ENCODE assay signal across 20 cellular contexts in the genomic region with DNA sequence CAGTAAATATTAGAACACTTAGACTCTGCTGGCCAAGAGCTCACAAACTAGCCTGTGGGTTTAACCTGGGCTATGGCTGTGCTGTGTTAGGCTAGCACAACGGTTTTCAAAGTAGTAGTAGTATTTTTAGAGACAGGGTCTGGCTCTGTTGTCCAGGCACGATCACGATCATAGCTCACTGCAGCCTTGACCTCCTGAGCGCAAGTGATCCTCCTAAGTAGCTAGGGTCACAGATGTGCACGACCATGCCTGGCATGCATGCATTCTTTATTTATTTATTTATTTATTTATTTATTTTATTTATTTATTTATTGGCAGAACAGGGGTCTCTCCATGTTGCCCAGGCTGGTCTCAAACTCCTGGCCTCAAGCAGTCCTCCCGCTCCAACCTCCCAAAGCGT. TPM values are rescaled to one million over a fixed set of nuclear protein-coding genes. Genes with fewer than 3 reads are reported as not detected.
DNase-seq lines count a peak whose midpoint lies in the region; ATAC-seq, FAIRE-seq and TF ChIP-seq lines count a peak whose summit lies in the region.
"Had no signal": no experiment of that assay in that cellular context is flagged by ENCODE, and none has a peak within 500 bp of the region (broad histone marks: within the 10 kb centered on the region; RNA-seq: fewer than 3 reads in every experiment).

No MANE protein-coding gene starts in this region.

- BruUV-seq in GM12878 (replicated peaks; lab: Mats Ljungman, UMichigan), result no TSS peak

- no peaks in the 10 kb centered on the region for H3K9me3 Mint-ChIP-seq in activated T-cell treated with anti-CD3 and anti-CD28 coated beads, Interleukin-2, amount 50 U/mL, for 24 hours
- no peaks in the 10 kb centered on the region; the same call in 2 of the 3 replicates for H3K9me3 Mint-ChIP-seq in GM23338
- H3K9me3 Mint-ChIP-seq: activated naive CD4-positive, alpha-beta T cell treated with anti-CD3 and anti-CD28 coated beads, Interleukin-2, amount 50 U/mL, for 24 hours; CD8-positive, alpha-beta T cell had no signal

- H3K4me1 Mint-ChIP-seq in activated T-cell treated with anti-CD3 and anti-CD28 coated beads, Interleukin-2, amount 50 U/mL, for 24 hours (ENCODE audit: low read depth), result peaks cover 13% of the 10 kb centered on the region
- peaks cover 35% of the 10 kb centered on the region for H3K4me1 Mint-ChIP-seq in GM23338

- no peak for TF ChIP-seq POLR2A in GM12878 (IDR thresholded peaks at IDR 0.05; ENCODE audit: low read depth, low read length)

- H2AFZ ChIP-seq in GM23338 (no peak overlapping the region), GM12878 (ENCODE audit: control insufficient read depth, low read depth, low read length) (no peak overlapping the region), osteoblast (ENCODE audit: low read length) (no peak overlapping the region)

- H3K4me1 ChIP-seq in GM23338 (ENCODE audit: insufficient read depth), result peaks cover 19% of the 10 kb centered on the region
- H3K4me1 ChIP-seq in GM12878 (ENCODE audit: control insufficient read depth, insufficient read depth, low read length), result no peaks in the 10 kb centered on the region
- H3K4me1 ChIP-seq in osteoblast (ENCODE audit: insufficient read depth, low read length), result peaks cover 13% of the 10 kb centered on the region

- H3K9me2 ChIP-seq in GM23338 (ENCODE audit: insufficient read depth), result no peaks in the 10 kb centered on the region

- ATAC-seq in GM23338 (no peak), GM12878 (no peak)

- 82% methylated on average over 7 of the region's 7 CpGs for WGBS in GM12878 (ENCODE audit: insufficient coverage, insufficient replicate concordance, low lambda C conversion rate, missing lambda C conversion rate)

- H3K36me3 ChIP-seq in GM23338 (ENCODE audit: insufficient read depth) (0 out of 2 replicates have a peak, but pooled peaks cover under 1% of the 10 kb centered on the region), GM12878 (ENCODE audit: control insufficient read depth in 2 of 2, insufficient read depth in 2 of 2, low read length in 1 of 2) (peaks cover 13 to 21% of the 10 kb centered on the region in 2 experiments; a peak in 3 of 4 replicates), osteoblast (ENCODE audit: insufficient read depth, low read length) (peaks cover 39% of the 10 kb centered on the region)

- H3K4me2 ChIP-seq in GM23338 (peak overlapping the region; percentile 1; the same call in 1 of the 2 replicates), GM12878 (ENCODE audit: control insufficient read depth, insufficient read depth) (no peak overlapping the region), osteoblast (ENCODE audit: insufficient read depth, low read length) (peak overlapping the region; percentile 50)

- POLR2A ChIA-PET in GM12878 (lab: Charles Lee), result interaction anchor here (0.7 to 1.9 kb wide), 7 partner anchors 9 to 275 kb away, joined by 3 to 7 read pairs (median 4); partner anchors contain the start of gene LRRC59

- no peaks in the 10 kb centered on the region for H3F3A ChIP-seq in GM23338 (replicated peaks; ENCODE audit: low read depth)

- peak overlapping the region; percentile 77 for H3K27ac Mint-ChIP-seq in activated T-cell treated with anti-CD3 and anti-CD28 coated beads, Interleukin-2, amount 50 U/mL, for 24 hours
- H3K27ac Mint-ChIP-seq in GM23338, result no peak overlapping the region

- no peaks in the 10 kb centered on the region for H3K27me3 ChIP-seq in GM23338 (ENCODE audit: insufficient read depth)
- H3K27me3 ChIP-seq in GM12878 (replicated peaks in 1 of 2; ENCODE audit: control insufficient read depth in 2 of 2, insufficient read depth in 2 of 2, low read length in 1 of 2), result no peaks in the 10 kb centered on the region
- no peaks in the 10 kb centered on the region for H3K27me3 ChIP-seq in osteoblast (ENCODE audit: insufficient read depth, low read length)
- H3K27me3 ChIP-seq: dorsolateral prefrontal cortex, heart right ventricle, left lung, vagina had no signal

- H3K27ac ChIP-seq in GM23338 (ENCODE audit: low read depth) (no peak overlapping the region), GM12878 (ENCODE audit: control insufficient read depth, insufficient read depth) (no peak overlapping the region), osteoblast (ENCODE audit: low read depth, low read length) (no peak overlapping the region)
- H3K27ac ChIP-seq: left lung, vagina had no signal

- peaks cover 67% of the 10 kb centered on the region for H3K36me3 Mint-ChIP-seq in activated T-cell treated with anti-CD3 and anti-CD28 coated beads, Interleukin-2, amount 50 U/mL, for 24 hours (ENCODE audit: low read depth)
- H3K36me3 Mint-ChIP-seq in GM23338 (ENCODE audit: low read depth), result peaks cover 25% of the 10 kb centered on the region

- peak; percentile 21 for DNase-seq in activated T-cell treated with anti-CD3 and anti-CD28 coated beads, Interleukin-2, amount 50 U/mL, for 24 hours
- no peak for DNase-seq in activated T-cell treated with anti-CD3 and anti-CD28 coated beads, Interleukin-2, amount 50 U/mL, for 48 hours
- no peak for DNase-seq in GM23338 (ENCODE audit: low spot score)
- DNase-seq in GM12878 (ENCODE audit: low read depth, low spot score), result no peak
- DNase-seq in osteoblast (ENCODE audit: insufficient read length, low spot score, missing footprints), result peak; percentile 51
- no peak for DNase-seq in HT-29 (ENCODE audit: low spot score)
- no peak for DNase-seq in inferior parietal cortex (ENCODE audit: extremely low spot score)
- DNase-seq in SHP77 (lab: John Stamatoyannopoulos, UW), result no peak
- DNase-seq: DMS153, NCI-H1048, NCI-H187 treated with DMSO at 0.1 percent for 48 hours, NCI-H226 had no signal

- no peaks in the 10 kb centered on the region for H3K79me2 ChIP-seq in GM23338 (replicated peaks; ENCODE audit: insufficient read depth)
- no peaks in the 10 kb centered on the region; the same call in 1 of the 2 replicates for H3K79me2 ChIP-seq in GM12878 (ENCODE audit: control insufficient read depth, insufficient read depth, low read length)
- H3K79me2 ChIP-seq in osteoblast (ENCODE audit: insufficient read depth, low read length), result no peaks in the 10 kb centered on the region

- no peak overlapping the region for H3K4me3 Mint-ChIP-seq in activated T-cell treated with anti-CD3 and anti-CD28 coated beads, Interleukin-2, amount 50 U/mL, for 24 hours
- H3K4me3 Mint-ChIP-seq in GM23338, result no peak overlapping the region; the same call in 2 of the 3 replicates

- TF ChIP-seq EP300 in GM12878 (IDR thresholded peaks at IDR 0.05; ENCODE audit: borderline replicate concordance in 1 of 2, control insufficient read depth in 1 of 2, low read depth in 2 of 2, low read length in 2 of 2), result no peak

- CTCF ChIA-PET in GM12878 (lab: Yijun Ruan, JAX), result interaction anchor here (0.7 to 4.5 kb wide), 35 partner anchors 10 to 248 kb away, joined by 3 to 83 read pairs (median 6); partner anchors contain the start of genes EME1, LRRC59, MRPL27 and RSAD1

- in situ Hi-C loops in GM12878 (cut with MboI), result loop anchor here (5.0 kb wide), 1 partner anchor 50 kb away; no protein-coding TSS in a partner anchor

- H4K20me1 ChIP-seq in GM23338 (replicated peaks; ENCODE audit: insufficient read depth), result no peaks in the 10 kb centered on the region; the same call in 1 of the 2 replicates
- no peaks in the 10 kb centered on the region for H4K20me1 ChIP-seq in GM12878 (ENCODE audit: control insufficient read depth, insufficient read depth)
- H4K20me1 ChIP-seq in osteoblast (ENCODE audit: insufficient read depth, low read length), result peaks cover 19% of the 10 kb centered on the region

- H3K9me3 ChIP-seq in GM12878 (replicated peaks; ENCODE audit: control insufficient read depth, insufficient read depth, low read length) (no peaks in the 10 kb centered on the region), osteoblast (ENCODE audit: low read depth, low read length) (no peaks in the 10 kb centered on the region)
- H3K9me3 ChIP-seq: heart right ventricle, left lung, vagina had no signal

- SMC1A ChIA-PET in GM12878 (lab: Charles Lee; ENCODE audit: uncharacterized antibody, unreplicated experiment), result interaction anchor here (0.7 to 2.9 kb wide), 22 partner anchors 8 to 179 kb away, joined by 3 to 26 read pairs (median 4); partner anchors contain the start of genes LRRC59 and XYLT2

- no peak overlapping the region for H3K4me3 ChIP-seq in GM23338
- no peak overlapping the region for H3K4me3 ChIP-seq in GM12878
- H3K4me3 ChIP-seq in osteoblast (ENCODE audit: insufficient read depth, low read length), result no peak overlapping the region
- H3K4me3 ChIP-seq: heart right ventricle, left lung, vagina had no signal

- intact Hi-C loops in GM12878 (cut with micrococcal nuclease; ENCODE audit: unreplicated experiment), result loop anchor here (1.0 kb wide), 1 partner anchor 117 kb away; no protein-coding TSS in a partner anchor

- RAD21 ChIA-PET in GM12878 (lab: Charles Lee; ENCODE audit: unreplicated experiment), result interaction anchor here (0.9 to 3.0 kb wide), 12 partner anchors 14 to 162 kb away, joined by 3 to 32 read pairs (median 5); partner anchors contain the start of genes ACSF2, LRRC59, RSAD1 and XYLT2

- no peaks in the 10 kb centered on the region for H3K27me3 Mint-ChIP-seq in activated T-cell treated with anti-CD3 and anti-CD28 coated beads, Interleukin-2, amount 50 U/mL, for 24 hours
- H3K27me3 Mint-ChIP-seq in GM23338 (ENCODE audit: insufficient read depth, low read depth, poor library complexity), result peaks cover 12% of the 10 kb centered on the region
- H3K27me3 Mint-ChIP-seq: activated naive CD4-positive, alpha-beta T cell treated with anti-CD3 and anti-CD28 coated beads, Interleukin-2, amount 50 U/mL, for 24 hours; progenitor cell of endocrine pancreas had no signal

- FAIRE-seq in GM12878 (lab: Jason Lieb, UNC), result no peak
- FAIRE-seq: astrocyte had no signal

- TF ChIP-seq CTCF in GM23338 (conservative IDR thresholded peaks at IDR 0.05; ENCODE audit: low read depth in 2 of 2), result no peak
- TF ChIP-seq CTCF in GM12878 (IDR thresholded peaks at IDR 0.05 in 2 of 3, conservative IDR thresholded peaks at IDR 0.05 in 1 of 3; ENCODE audit: control insufficient read depth in 2 of 3, extremely low read depth in 1 of 3, insufficient read depth in 1 of 3, low read depth in 3 of 3, low read length in 3 of 3), result no peak
- TF ChIP-seq CTCF in osteoblast (IDR thresholded peaks at IDR 0.05; ENCODE audit: extremely low read depth, low read depth, low read length), result no peak

- no peak for TF ChIP-seq RAD21 in GM12878 (IDR thresholded peaks at IDR 0.05; ENCODE audit: insufficient read depth, low read depth, low read length)

- H3K9ac ChIP-seq in GM12878 (ENCODE audit: control insufficient read depth, insufficient read depth, low read length), result no peak overlapping the region

RNA-seq across cellular contexts. Expression of gene MRPL27, which starts 10.3 kb away (rescaled TPM):
- 74.3 and 98.5 TPM in 2 replicates for total RNA-seq in GM23338 (2014; rRNA removed; shearing (Covaris generic))
- polyA plus RNA-seq in GM23338 (2016; fragmentation: Nextera tagmentation; extraction: Ambion mirVana) (226 and 227 TPM in 2 replicates), GM12878 (2011; rRNA removed) (109 and 154 TPM in 2 replicates), GM12878 (2014; fragmentation: Illumina TruSeq; extraction: Trizol) (95.2 and 101 TPM in 2 replicates), GM12878 (2014; fragmentation: Nextera tagmentation; extraction: Ambion mirVana) (100 to 1,000 TPM; 380 to 390 TPM), GM12878 (2014; rRNA removed) (102 and 109 TPM in 2 replicates), GM12878 (2016; fragmentation: Nextera tagmentation; extraction: Ambion mirVana) (100 to 1,000 TPM; 224 to 244 TPM)
- 42.6 and 54.2 TPM in 2 replicates for total RNA-seq in GM12878 (2013; cell fraction: nucleolus; rRNA removed)
- total RNA-seq in GM12878 (2014; rRNA removed) (79.4 and 88.6 TPM in 2 replicates), GM12878 (2014; rRNA removed; fragmentation: Illumina TruSeq; extraction: Trizol) (104 TPM in 2 replicates), GM12878 (2021) (83.0 and 87.9 TPM in 2 replicates), osteoblast (54.2 and 55.7 TPM in 2 replicates)
- 68.9 TPM for polyA plus RNA-seq in GM12878 (2011; ENCODE audit: low read depth)
- polyA plus RNA-seq in GM12878 (2011; cell fraction: cytosol; rRNA removed), result 185 and 201 TPM in 2 replicates
- 74.8 and 78.7 TPM in 2 replicates for polyA plus RNA-seq in GM12878 (2011; cell fraction: nucleus; rRNA removed)
- polyA plus RNA-seq in GM12878 (2012), result 52.5 and 54.3 TPM in 2 replicates
- 80.9 and 89.4 TPM in 2 replicates for polyA minus RNA-seq in GM12878 (2011; rRNA and poly(A)+ RNA removed)
- polyA minus RNA-seq in GM12878 (2011; cell fraction: cytosol; rRNA and poly(A)+ RNA removed), result 18.0 and 19.5 TPM in 2 replicates
- 29.4 and 44.1 TPM in 2 replicates for polyA minus RNA-seq in GM12878 (2011; cell fraction: nucleus; rRNA and poly(A)+ RNA removed)
- 71.2 and 120 TPM in 2 replicates for total RNA-seq in HT-29 (2014; rRNA removed; shearing (Covaris generic))

RNA-seq across cellular contexts. Expression of gene EME1, which starts 10.4 kb away (rescaled TPM):
- total RNA-seq in GM23338 (2014; rRNA removed; shearing (Covaris generic)), result 5.9 and 15.9 TPM in 2 replicates
- polyA plus RNA-seq in GM23338 (2016; fragmentation: Nextera tagmentation; extraction: Ambion mirVana) (14.4 and 14.7 TPM in 2 replicates), GM12878 (2011; rRNA removed) (31.3 and 31.8 TPM in 2 replicates), GM12878 (2014; fragmentation: Illumina TruSeq; extraction: Trizol) (23.2 and 26.9 TPM in 2 replicates), GM12878 (2014; fragmentation: Nextera tagmentation; extraction: Ambion mirVana) (10 to 100 TPM; 13.8 to 16.7 TPM), GM12878 (2014; rRNA removed) (22.9 and 23.7 TPM in 2 replicates), GM12878 (2016; fragmentation: Nextera tagmentation; extraction: Ambion mirVana) (10 to 100 TPM; 32.6 to 40.5 TPM)
- total RNA-seq in GM12878 (2013; cell fraction: nucleolus; rRNA removed), result 21.7 and 26.6 TPM in 2 replicates
- total RNA-seq in GM12878 (2014; rRNA removed) (17.7 and 19.7 TPM in 2 replicates), GM12878 (2014; rRNA removed; fragmentation: Illumina TruSeq; extraction: Trizol) (18.1 and 20.6 TPM in 2 replicates), GM12878 (2021) (16.8 and 20.8 TPM in 2 replicates), osteoblast (0.59 and 0.72 TPM in 2 replicates)
- polyA plus RNA-seq in GM12878 (2011; ENCODE audit: low read depth), result 10.7 TPM
- 22.9 and 24.6 TPM in 2 replicates for polyA plus RNA-seq in GM12878 (2011; cell fraction: cytosol; rRNA removed)
- polyA plus RNA-seq in GM12878 (2011; cell fraction: nucleus; rRNA removed), result 95.0 and 154 TPM in 2 replicates
- 20.0 and 25.2 TPM in 2 replicates for polyA plus RNA-seq in GM12878 (2012)
- 14.3 and 16.9 TPM in 2 replicates for polyA minus RNA-seq in GM12878 (2011; rRNA and poly(A)+ RNA removed)
- polyA minus RNA-seq in GM12878 (2011; cell fraction: cytosol; rRNA and poly(A)+ RNA removed), result 4.4 and 5.9 TPM in 2 replicates
- 11.7 and 13.2 TPM in 2 replicates for polyA minus RNA-seq in GM12878 (2011; cell fraction: nucleus; rRNA and poly(A)+ RNA removed)
- 7.5 and 11.8 TPM in 2 replicates for total RNA-seq in HT-29 (2014; rRNA removed; shearing (Covaris generic))

RNA-seq across cellular contexts. Expression of gene XYLT2, which starts 16.7 kb away (rescaled TPM):
- 32.8 and 44.9 TPM in 2 replicates for total RNA-seq in GM23338 (2014; rRNA removed; shearing (Covaris generic))
- polyA plus RNA-seq in GM23338 (2016; fragmentation: Nextera tagmentation; extraction: Ambion mirVana) (14.0 and 14.2 TPM in 2 replicates), GM12878 (2011; rRNA removed) (7.6 and 17.0 TPM in 2 replicates), GM12878 (2014; fragmentation: Illumina TruSeq; extraction: Trizol) (1.9 and 5.8 TPM in 2 replicates), GM12878 (2014; fragmentation: Nextera tagmentation; extraction: Ambion mirVana) (1 to 10 TPM in 1 of 2 experiments, under 1 TPM in 1; 0.82 to 1.5 TPM), GM12878 (2014; rRNA removed) (15.3 and 17.9 TPM in 2 replicates), GM12878 (2016; fragmentation: Nextera tagmentation; extraction: Ambion mirVana) (10 to 100 TPM; 11.2 to 14.7 TPM)
- total RNA-seq in GM12878 (2013; cell fraction: nucleolus; rRNA removed), result 47.5 and 54.0 TPM in 2 replicates
- total RNA-seq in GM12878 (2014; rRNA removed) (19.0 and 20.6 TPM in 2 replicates), GM12878 (2014; rRNA removed; fragmentation: Illumina TruSeq; extraction: Trizol) (5.9 and 7.2 TPM in 2 replicates), GM12878 (2021) (19.0 and 20.1 TPM in 2 replicates), osteoblast (40.5 and 46.6 TPM in 2 replicates)
- polyA plus RNA-seq in GM12878 (2011; ENCODE audit: low read depth), result 3.8 TPM
- 16.8 and 25.9 TPM in 2 replicates for polyA plus RNA-seq in GM12878 (2011; cell fraction: cytosol; rRNA removed)
- 49.6 and 54.4 TPM in 2 replicates for polyA plus RNA-seq in GM12878 (2011; cell fraction: nucleus; rRNA removed)
- polyA plus RNA-seq in GM12878 (2012), result 10.1 and 10.7 TPM in 2 replicates
- polyA minus RNA-seq in GM12878 (2011; rRNA and poly(A)+ RNA removed), result 19.5 and 36.3 TPM in 2 replicates
- 15.2 and 16.1 TPM in 2 replicates for polyA minus RNA-seq in GM12878 (2011; cell fraction: cytosol; rRNA and poly(A)+ RNA removed)
- polyA minus RNA-seq in GM12878 (2011; cell fraction: nucleus; rRNA and poly(A)+ RNA removed), result 13.2 and 20.3 TPM in 2 replicates
- 34.6 and 40.0 TPM in 2 replicates for total RNA-seq in HT-29 (2014; rRNA removed; shearing (Covaris generic))

RNA-seq across cellular contexts. Expression of gene LRRC59, which starts 34.7 kb away (rescaled TPM):
- total RNA-seq in GM23338 (2014; rRNA removed; shearing (Covaris generic)), result 109 and 124 TPM in 2 replicates
- 46.4 and 47.1 TPM in 2 replicates for polyA plus RNA-seq in GM23338 (2016; fragmentation: Nextera tagmentation; extraction: Ambion mirVana)
- 44.7 and 47.5 TPM in 2 replicates for total RNA-seq in GM12878 (2013; cell fraction: nucleolus; rRNA removed)
- total RNA-seq in GM12878 (2014; rRNA removed), result 64.3 and 72.4 TPM in 2 replicates
- 49.2 and 54.2 TPM in 2 replicates for total RNA-seq in GM12878 (2014; rRNA removed; fragmentation: Illumina TruSeq; extraction: Trizol)
- 79.2 and 82.2 TPM in 2 replicates for total RNA-seq in GM12878 (2021)
- polyA plus RNA-seq in GM12878 (2011; ENCODE audit: low read depth), result 37.4 TPM
- polyA plus RNA-seq in GM12878 (2011; rRNA removed), result 34.1 and 53.4 TPM in 2 replicates
- 40.1 and 42.1 TPM in 2 replicates for polyA plus RNA-seq in GM12878 (2011; cell fraction: cytosol; rRNA removed)
- polyA plus RNA-seq in GM12878 (2011; cell fraction: nucleus; rRNA removed), result 34.9 and 44.1 TPM in 2 replicates
- 43.8 and 56.7 TPM in 2 replicates for polyA plus RNA-seq in GM12878 (2012)
- polyA plus RNA-seq in GM12878 (2014; fragmentation: Illumina TruSeq; extraction: Trizol), result 59.2 and 70.4 TPM in 2 replicates
- 10 to 100 TPM in 1 of 2 experiments, 1 to 10 TPM in 1; 8.8 to 17.9 TPM for polyA plus RNA-seq in GM12878 (2014; fragmentation: Nextera tagmentation; extraction: Ambion mirVana)
- 55.7 and 63.3 TPM in 2 replicates for polyA plus RNA-seq in GM12878 (2014; rRNA removed)
- 10 to 100 TPM; 75.5 to 81.2 TPM for polyA plus RNA-seq in GM12878 (2016; fragmentation: Nextera tagmentation; extraction: Ambion mirVana)
- 53.7 and 74.0 TPM in 2 replicates for polyA minus RNA-seq in GM12878 (2011; rRNA and poly(A)+ RNA removed)
- polyA minus RNA-seq in GM12878 (2011; cell fraction: cytosol; rRNA and poly(A)+ RNA removed), result 17.4 and 25.3 TPM in 2 replicates
- 22.2 and 37.4 TPM in 2 replicates for polyA minus RNA-seq in GM12878 (2011; cell fraction: nucleus; rRNA and poly(A)+ RNA removed)
- total RNA-seq in osteoblast, result 121 and 125 TPM in 2 replicates
- total RNA-seq in HT-29 (2014; rRNA removed; shearing (Covaris generic)), result 137 and 155 TPM in 2 replicates

Comparison
In these comparisons a context has a peak if more than half of its experiments do, and no peak if none do; other contexts are left out.
1. DNase-seq: peak in activated T-cell treated with anti-CD3 and anti-CD28 coated beads, Interleukin-2, amount 50 U/mL, for 24 hours (single experiment) and osteoblast (single experiment); none in activated T-cell treated with anti-CD3 and anti-CD28 coated beads, Interleukin-2, amount 50 U/mL, for 48 hours (0 of 2), GM23338 (single experiment), GM12878 (single experiment), HT-29 (single experiment), inferior parietal cortex (single experiment) and SHP77 (0 of 2).